In genomic region chr10:116270691-116271592, GRCh38 we compare ENCODE assay signal across 13 cellular contexts. TPM values are rescaled to one million over a fixed set of nuclear protein-coding genes. Genes with fewer than 3 reads are reported as not detected.
DNase-seq lines count a peak whose midpoint lies in the region; ATAC-seq and TF ChIP-seq lines count a peak whose summit lies in the region.
"Had no signal": no experiment of that assay in that cellular context is flagged by ENCODE, and none has a peak within 500 bp of the region (broad histone marks: within the 10 kb centered on the region; RNA-seq: fewer than 3 reads in every experiment).

No MANE protein-coding gene starts in this region.

- H3K9me3 ChIP-seq in gastroesophageal sphincter: no peaks in the 10 kb centered on the region
- H3K9me3 ChIP-seq in upper lobe of left lung: no peaks in the 10 kb centered on the region

- DNase-seq in DMS53 (lab: John Stamatoyannopoulos, UW) (peak; percentile 19), DMS53 treated with DMSO at 0.1 percent for 48 hours (lab: John Stamatoyannopoulos, UW; ENCODE audit: unreplicated experiment) (no peak), upper lobe of left lung (peak in 1 of 2 donors; percentile 84), NCI-H510A (lab: John Stamatoyannopoulos, UW) (no peak), foreskin keratinocyte (no peak)
- DNase-seq: activated CD4-positive, alpha-beta T cell treated with anti-CD3 and anti-CD28 coated beads, Interleukin-2, amount 50 U/mL, for 4 hours; midbrain had no signal

- 39% methylated on average over 9 of the region's 75 CpGs; no CpG with 5 or more reads in 1 of the 2 donors for WGBS in gastroesophageal sphincter (ENCODE audit: low coverage in 1 of 2), 2 donors
- 0 to 10% methylated on average over 4 to 50 of the region's 75 CpGs for WGBS in upper lobe of left lung, 2 donors

- H3K36me3 Mint-ChIP-seq in nephron (ENCODE audit: low read depth): peaks cover 12% of the 10 kb centered on the region

- ATAC-seq in gastroesophageal sphincter (peak; percentile 49), upper lobe of left lung (ENCODE audit: low FRiP score in 2 of 2) (peak in 1 of 2 donors; percentile 22), HG03520 (IDR thresholded peaks at IDR 0.05; ENCODE audit: unreplicated experiment) (no peak), foreskin keratinocyte (no peak)

- no peak overlapping the region for H3K27ac Mint-ChIP-seq in nephron

- TF ChIP-seq EP300 in gastroesophageal sphincter (IDR thresholded peaks at IDR 0.05): no peak
- TF ChIP-seq EP300 in upper lobe of left lung (IDR thresholded peaks at IDR 0.05): no peak

- peaks cover 34% of the 10 kb centered on the region for H3K4me1 Mint-ChIP-seq in nephron

- peaks cover 0 to 9% of the 10 kb centered on the region in 2 donors for H3K36me3 ChIP-seq in gastroesophageal sphincter
- H3K36me3 ChIP-seq in upper lobe of left lung: no peaks in the 10 kb centered on the region

- H3K27me3 ChIP-seq in gastroesophageal sphincter (peaks cover 78% of the 10 kb centered on the region), upper lobe of left lung (peaks cover 0 to 43% (median 16%) of the 10 kb centered on the region in 4 donors), foreskin keratinocyte (peaks cover 83% of the 10 kb centered on the region)

- peaks cover 0 to 54% (median 0%) of the 10 kb centered on the region in 3 donors for H3K4me1 ChIP-seq in gastroesophageal sphincter
- peaks cover 3 to 38% (median 29%) of the 10 kb centered on the region in 4 donors for H3K4me1 ChIP-seq in upper lobe of left lung
- H3K4me1 ChIP-seq in foreskin keratinocyte: peaks cover 2% of the 10 kb centered on the region

- TF ChIP-seq CTCF in gastroesophageal sphincter (IDR thresholded peaks at IDR 0.05) (no peak), nephron (IDR thresholded peaks at IDR 0.05; ENCODE audit: unreplicated experiment in 3 of 3) (no peak), upper lobe of left lung (IDR thresholded peaks at IDR 0.05) (no peak), foreskin keratinocyte (conservative IDR thresholded peaks at IDR 0.05) (no peak)

- H3K4me3 Mint-ChIP-seq in nephron: peak overlapping the region; percentile 86 to 90 (median 89)
- H3K4me3 Mint-ChIP-seq: central memory CD8-positive, alpha-beta T cell had no signal

- H3K4me3 ChIP-seq in gastroesophageal sphincter (peak overlapping the region; percentile 21 to 61), upper lobe of left lung (peak overlapping the region in 3 of 4 donors; percentile 33 to 47 (median 46))

- no peaks in the 10 kb centered on the region for H3K9me3 Mint-ChIP-seq in nephron

- no peak for TF ChIP-seq POLR2A in gastroesophageal sphincter (IDR thresholded peaks at IDR 0.05)
- TF ChIP-seq POLR2A in upper lobe of left lung (IDR thresholded peaks at IDR 0.05): no peak

- peaks cover 47% of the 10 kb centered on the region for H3K27me3 Mint-ChIP-seq in nephron (ENCODE audit: low read depth)

- H3K27ac ChIP-seq in gastroesophageal sphincter: peak overlapping the region in 3 of 4 donors; percentile 76 to 84 (median 77)
- peak overlapping the region in 1 of 4 donors; percentile 50 for H3K27ac ChIP-seq in upper lobe of left lung
- H3K27ac ChIP-seq in foreskin keratinocyte: no peak overlapping the region
- H3K27ac ChIP-seq: 22Rv1 had no signal

RNA-seq across cellular contexts. Expression of gene GFRA1, which starts 2.1 kb away (rescaled TPM):
- 10 to 100 TPM; 21.0 to 62.5 (median 59.3) TPM for total RNA-seq in gastroesophageal sphincter
- 1 to 10 TPM in 5 of 6 donors, under 1 TPM in 1; under 0.01 to 9.2 (median 2.3) TPM for total RNA-seq in upper lobe of left lung
- 0.03 TPM in 1 of 2 replicates, not detected in the other for total RNA-seq in foreskin keratinocyte
- not detected in 2 replicates for polyA plus RNA-seq in foreskin keratinocyte

RNA-seq across cellular contexts. Expression of gene CCDC172, which starts 53.3 kb away (rescaled TPM):
- total RNA-seq in gastroesophageal sphincter: not detected
- not detected for total RNA-seq in upper lobe of left lung
- not detected in 2 replicates for total RNA-seq in foreskin keratinocyte
- polyA plus RNA-seq in foreskin keratinocyte: not detected in 2 replicates
- total RNA-seq: M059J had no signal
